Comparison of ENCODE assay signal across 9 cellular contexts in the genomic region with DNA sequence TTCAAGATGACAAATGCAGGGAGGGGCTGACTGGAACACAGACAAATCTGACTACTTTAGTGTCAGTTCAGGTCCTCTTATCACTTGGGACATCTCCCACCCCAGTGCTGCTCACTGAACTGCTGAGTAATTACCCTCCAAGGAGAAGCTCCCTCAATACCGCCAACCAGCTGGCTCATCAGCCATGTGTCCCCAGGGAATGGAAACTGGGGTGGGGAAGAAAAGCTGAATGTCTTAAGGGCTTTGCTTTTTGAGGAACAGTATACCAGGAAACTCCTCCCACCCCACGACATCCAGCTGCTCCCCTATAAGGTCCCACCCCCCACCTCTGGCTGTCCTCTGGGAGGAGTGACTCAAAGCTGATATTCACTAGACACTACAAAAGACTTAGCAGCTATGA. TPM values are rescaled to one million over a fixed set of nuclear protein-coding genes. Genes with fewer than 3 reads are reported as not detected.
DNase-seq lines count a peak whose midpoint lies in the region; ATAC-seq and TF ChIP-seq lines count a peak whose summit lies in the region.
"Had no signal": no experiment of that assay in that cellular context is flagged by ENCODE, and none has a peak within 500 bp of the region (broad histone marks: within the 10 kb centered on the region; RNA-seq: fewer than 3 reads in every experiment).

No MANE protein-coding gene starts in this region.

- no peak overlapping the region for H3K4me3 ChIP-seq in choroid plexus epithelial cell (ENCODE audit: low read depth, low read length)
- H3K4me3 ChIP-seq: upper lobe of left lung had no signal

- H3K27me3 Mint-ChIP-seq in neural crest cell (ENCODE audit: low read depth), result no peaks in the 10 kb centered on the region

- no peaks in the 10 kb centered on the region for H3K9me3 Mint-ChIP-seq in neural crest cell

- no peak overlapping the region for H3K27ac Mint-ChIP-seq in neural crest cell (ENCODE audit: unreplicated experiment)

- peak; percentile 50 for DNase-seq in DMS 273 (lab: John Stamatoyannopoulos, UW; ENCODE audit: unreplicated experiment)
- DNase-seq in DMS 273 treated with DMSO at 0.1 percent for 48 hours (lab: John Stamatoyannopoulos, UW), result no peak
- DNase-seq in NAMALWA (ENCODE audit: low spot score), result peak; percentile 48
- peak; percentile 17 for DNase-seq in choroid plexus epithelial cell (ENCODE audit: low read depth)
- no peak for DNase-seq in neural crest cell (ENCODE audit: low read depth, low spot score)
- no peak for DNase-seq in SW480 (ENCODE audit: low spot score)
- DNase-seq in NCI-H1048 (lab: John Stamatoyannopoulos, UW), result no peak

- peaks cover 12% of the 10 kb centered on the region for H3K36me3 Mint-ChIP-seq in neural crest cell (ENCODE audit: low read depth)

- ATAC-seq in HG03135 (IDR thresholded peaks at IDR 0.05; ENCODE audit: unreplicated experiment), result no peak

- no peak for TF ChIP-seq CTCF in choroid plexus epithelial cell (conservative IDR thresholded peaks at IDR 0.05; ENCODE audit: low read depth, low read length)
- TF ChIP-seq CTCF in neural crest cell (conservative IDR thresholded peaks at IDR 0.05), result no peak

- H3K4me3 Mint-ChIP-seq in neural crest cell, result peak overlapping the region; percentile 99

- H3K4me1 Mint-ChIP-seq in neural crest cell, result peaks cover 24% of the 10 kb centered on the region

RNA-seq across cellular contexts. Expression of a gene that starts 2.0 kb away (rescaled TPM):
- total RNA-seq in neural crest cell, result 8.7 and 8.8 TPM in 2 replicates

RNA-seq across cellular contexts. Expression of a gene that starts 30.1 kb away (rescaled TPM):
- total RNA-seq in neural crest cell, result 3.9 and 5.7 TPM in 2 replicates

Comparison
In these comparisons a context has a peak if more than half of its experiments do, and no peak if none do; other contexts are left out.
1. DNase-seq: peak in DMS 273 (single experiment), NAMALWA (single experiment) and choroid plexus epithelial cell (single experiment); none in DMS 273 treated with DMSO at 0.1 percent for 48 hours (single experiment), neural crest cell (single experiment), SW480 (single experiment) and NCI-H1048 (single experiment).